8 cellular contexts compared by ENCODE assay signal in genomic region chr14:23566782-23567185, GRCh38. TPM values are rescaled to one million over a fixed set of nuclear protein-coding genes. Genes with fewer than 3 reads are reported as not detected.
DNase-seq lines count a peak whose midpoint lies in the region; FAIRE-seq and TF ChIP-seq lines count a peak whose summit lies in the region.

No MANE protein-coding gene starts in this region.

- peak overlapping the region; percentile 94 for H3K9ac ChIP-seq in OCI-LY3 (ENCODE audit: low read length)
- H3K9ac ChIP-seq in neural cell (ENCODE audit: low read length): peak overlapping the region; percentile 88

- H3K4me1 ChIP-seq in ACC112 (ENCODE audit: control insufficient read depth, insufficient read depth, low read length, unreplicated experiment): peaks cover 9% of the 10 kb centered on the region
- H3K4me1 ChIP-seq in OCI-LY3 (ENCODE audit: low read length): peaks cover 17% of the 10 kb centered on the region
- H3K4me1 ChIP-seq in SJCRH30: no peaks in the 10 kb centered on the region

- H3K36me3 ChIP-seq in ACC112 (ENCODE audit: insufficient read depth, low read length): no peaks in the 10 kb centered on the region
- peaks cover 25% of the 10 kb centered on the region for H3K36me3 ChIP-seq in OCI-LY3 (replicated peaks; ENCODE audit: low read depth, low read length)
- H3K36me3 ChIP-seq in neural cell (ENCODE audit: insufficient read depth, low read length): no peaks in the 10 kb centered on the region
- no peaks in the 10 kb centered on the region for H3K36me3 ChIP-seq in SJCRH30

- H3K9me2 ChIP-seq in neural cell (ENCODE audit: insufficient read depth, low read length): no peaks in the 10 kb centered on the region

- no peak for TF ChIP-seq RAD21 in neural cell (conservative IDR thresholded peaks at IDR 0.05)

- TF ChIP-seq EP300 in neural cell (conservative IDR thresholded peaks at IDR 0.05; ENCODE audit: poor library complexity, severe bottlenecking): no peak

- H3K27me3 ChIP-seq in ACC112 (ENCODE audit: insufficient read depth, low read length) (no peaks in the 10 kb centered on the region), OCI-LY3 (ENCODE audit: low read depth, low read length) (no peaks in the 10 kb centered on the region), neural cell (ENCODE audit: insufficient read depth, low read depth, low read length) (no peaks in the 10 kb centered on the region), SJCRH30 (peaks cover 31% of the 10 kb centered on the region)

- H3K27ac ChIP-seq in ACC112 (ENCODE audit: low read depth, low read length) (no peak overlapping the region), OCI-LY3 (ENCODE audit: low read length) (peak overlapping the region; percentile 59), neural cell (ENCODE audit: low read length) (peak overlapping the region; percentile 86), SJCRH30 (no peak overlapping the region)

- TF ChIP-seq CTCF in OCI-LY3 (IDR thresholded peaks at IDR 0.05; ENCODE audit: low read depth, low read length): no peak
- no peak for TF ChIP-seq CTCF in epithelial cell of esophagus (IDR thresholded peaks at IDR 0.05; ENCODE audit: insufficient read depth, low read depth, low read length, missing control alignments)
- peak; percentile 18 for TF ChIP-seq CTCF in neural cell (IDR thresholded peaks at IDR 0.05; ENCODE audit: poor library complexity, severe bottlenecking)

- H4K20me1 ChIP-seq in OCI-LY3 (ENCODE audit: insufficient read depth, low read length) (no peaks in the 10 kb centered on the region), neural cell (ENCODE audit: insufficient read depth) (no peaks in the 10 kb centered on the region)

- H3K9me3 ChIP-seq in OCI-LY3 (ENCODE audit: insufficient read depth, low read length): no peaks in the 10 kb centered on the region
- H3K9me3 ChIP-seq in neural cell (ENCODE audit: low read length): no peaks in the 10 kb centered on the region
- H3K9me3 ChIP-seq in SJCRH30 (replicated peaks): no peaks in the 10 kb centered on the region

- H3K4me2 ChIP-seq in OCI-LY3 (ENCODE audit: low read length): peak overlapping the region; percentile 78
- H3K4me2 ChIP-seq in neural cell (ENCODE audit: low read length): peak overlapping the region; percentile 68

- H3K4me3 ChIP-seq in ACC112 (ENCODE audit: low read depth, low read length) (peak overlapping the region; percentile 85), OCI-LY3 (ENCODE audit: low read length) (peak overlapping the region; percentile 95), epithelial cell of esophagus (ENCODE audit: low read length) (peak overlapping the region; percentile 90), neural cell (ENCODE audit: low read length) (peak overlapping the region; percentile 73), SJCRH30 (no peak overlapping the region)

- no peaks in the 10 kb centered on the region for H3F3A ChIP-seq in neural cell (ENCODE audit: insufficient read depth, low read length, poor library complexity, severe bottlenecking)

- H3K79me2 ChIP-seq in ACC112 (ENCODE audit: control insufficient read depth, insufficient read depth, low read length, unreplicated experiment): no peaks in the 10 kb centered on the region
- H3K79me2 ChIP-seq in OCI-LY3 (ENCODE audit: low read length): peaks cover 12% of the 10 kb centered on the region
- H3K79me2 ChIP-seq in neural cell (replicated peaks; ENCODE audit: insufficient read depth, low read length): no peaks in the 10 kb centered on the region

- FAIRE-seq in GM19239 (lab: Jason Lieb, UNC): peak; percentile 58
- no peak for FAIRE-seq in urothelium cell line (lab: Jason Lieb, UNC)

- no peak for DNase-seq in GM19239 (ENCODE audit: insufficient read length, low spot score)
- DNase-seq in epithelial cell of esophagus (ENCODE audit: low read depth): peak; percentile 46
- no peak for DNase-seq in SJCRH30
- DNase-seq in NCI-H82 (lab: John Stamatoyannopoulos, UW): no peak
- DNase-seq in urothelium cell line (ENCODE audit: low spot score): no peak

- peak overlapping the region; percentile 93 for H2AFZ ChIP-seq in ACC112 (ENCODE audit: low read length, unreplicated experiment)
- peak overlapping the region; percentile 94 for H2AFZ ChIP-seq in OCI-LY3 (ENCODE audit: low read depth, low read length)
- no peak overlapping the region for H2AFZ ChIP-seq in neural cell (ENCODE audit: low read depth, low read length)

TF ChIP-seq in neural cell, 6 proteins besides CTCF, POLR2A, EP300 and RAD21:
- no peak for TF ChIP-seq SMC3 (conservative IDR thresholded peaks at IDR 0.05; ENCODE audit: poor library complexity)
- no peak for TF ChIP-seq REST (IDR thresholded peaks at IDR 0.05; ENCODE audit: borderline replicate concordance)
- no peak for TF ChIP-seq MXI1 (conservative IDR thresholded peaks at IDR 0.05; ENCODE audit: poor library complexity, severe bottlenecking)
- TF ChIP-seq POLR2AphosphoS5 (IDR thresholded peaks at IDR 0.05): no peak
- TF ChIP-seq EZH2 (IDR thresholded peaks at IDR 0.05; ENCODE audit: borderline replicate concordance, insufficient read depth, low read length, poor library complexity, severe bottlenecking): no peak
- TF ChIP-seq TAF1 (IDR thresholded peaks at IDR 0.05; ENCODE audit: low read depth): no peak
TF ChIP-seq in neural cell: peak in this region for 0.

RNA-seq across cellular contexts. Expression of gene AP1G2, which starts 0.8 kb away (rescaled TPM):
- polyA plus RNA-seq in neural cell: 127 and 163 TPM in 2 replicates
- polyA minus RNA-seq in neural cell: 46.5 and 53.4 TPM in 2 replicates
- total RNA-seq in SJCRH30 (2014; rRNA removed; shearing (Covaris generic)): not detected in 2 replicates

RNA-seq across cellular contexts. Expression of gene THTPA, which starts 10.7 kb away (rescaled TPM):
- polyA plus RNA-seq in neural cell: 51.3 and 58.2 TPM in 2 replicates
- polyA minus RNA-seq in neural cell: 25.8 and 37.0 TPM in 2 replicates
- total RNA-seq in SJCRH30 (2014; rRNA removed; shearing (Covaris generic)): 12.3 and 14.9 TPM in 2 replicates

RNA-seq across cellular contexts. Expression of gene JPH4, which starts 11.8 kb away (rescaled TPM):
- 68.2 and 76.9 TPM in 2 replicates for polyA plus RNA-seq in neural cell
- polyA minus RNA-seq in neural cell: 59.4 and 60.7 TPM in 2 replicates
- 0.10 TPM in 2 replicates for total RNA-seq in SJCRH30 (2014; rRNA removed; shearing (Covaris generic))

RNA-seq across cellular contexts. Expression of gene ZFHX2, which starts 15.2 kb away (rescaled TPM):
- polyA plus RNA-seq in neural cell: 0.72 and 1.7 TPM in 2 replicates
- 5.4 and 13.0 TPM in 2 replicates for polyA minus RNA-seq in neural cell
- total RNA-seq in SJCRH30 (2014; rRNA removed; shearing (Covaris generic)): 0.04 and 0.05 TPM in 2 replicates

Comparison
In these comparisons a context has a peak if more than half of its experiments do, and no peak if none do; other contexts are left out.
1. H3K27ac ChIP-seq: peak in OCI-LY3 (single experiment) and neural cell (single experiment); none in ACC112 (single experiment) and SJCRH30 (single experiment).